Comparison of ENCODE assay signal across 10 cellular contexts in the genomic region with DNA sequence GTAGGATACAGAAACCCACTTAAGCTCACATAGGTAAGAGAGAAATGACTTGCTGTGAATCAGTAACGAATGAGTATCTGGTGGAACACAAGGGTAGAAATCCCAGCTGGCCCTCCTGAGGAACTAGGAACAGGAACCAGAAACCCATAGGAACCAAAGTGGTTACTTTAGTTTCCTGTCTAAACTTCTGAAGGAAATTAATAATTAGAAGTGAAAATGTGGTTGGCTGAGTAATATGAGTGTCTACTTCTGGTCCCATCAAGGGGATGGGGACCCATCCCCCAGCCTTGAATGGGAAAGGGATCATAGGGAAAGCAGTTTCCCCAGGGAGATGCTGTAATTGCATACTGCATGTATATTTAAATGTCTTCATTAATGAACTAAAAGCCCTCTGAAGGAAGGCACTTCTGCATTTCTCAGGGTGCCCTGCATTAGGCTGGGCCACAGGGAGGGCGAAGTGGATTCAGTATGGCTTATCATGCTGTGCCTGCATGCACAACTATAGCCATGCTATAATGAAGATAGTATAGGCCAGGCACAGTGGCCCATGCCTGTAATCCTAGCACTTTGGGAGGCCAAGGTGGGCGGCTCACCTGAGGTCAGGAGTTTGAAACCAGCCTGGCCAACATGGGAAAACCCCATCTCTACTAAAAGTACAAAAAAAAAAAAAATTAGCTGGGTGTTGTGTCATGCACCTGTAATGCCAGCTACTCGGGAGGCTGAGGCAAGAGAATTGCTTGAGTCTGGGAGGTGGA. TPM values are rescaled to one million over a fixed set of nuclear protein-coding genes. Genes with fewer than 3 reads are reported as not detected.
DNase-seq lines count a peak whose midpoint lies in the region; ATAC-seq, FAIRE-seq and TF ChIP-seq lines count a peak whose summit lies in the region.
"Had no signal": no experiment of that assay in that cellular context is flagged by ENCODE, and none has a peak within 500 bp of the region (broad histone marks: within the 10 kb centered on the region; RNA-seq: fewer than 3 reads in every experiment).

No MANE protein-coding gene starts in this region.

- peak; percentile 57 for ATAC-seq in GM19438 (IDR thresholded peaks at IDR 0.05; ENCODE audit: low read depth, unreplicated experiment)
- peak; percentile 77 for ATAC-seq in HG03354 (IDR thresholded peaks at IDR 0.05; ENCODE audit: poor library complexity, severe bottlenecking, unreplicated experiment)
- peak; percentile 86 for ATAC-seq in activated T-helper 17 cell treated with anti-CD3 and anti-CD28 coated beads, Interleukin-2, amount 50 U/mL, for 72 hours (replicated peaks)
- no peak for ATAC-seq in gastrocnemius medialis
- ATAC-seq in GM21360 (IDR thresholded peaks at IDR 0.05; ENCODE audit: unreplicated experiment): no peak

- FAIRE-seq in H54 (lab: Jason Lieb, UNC): no peak

- H3K9me3 Mint-ChIP-seq in activated T-helper 17 cell treated with anti-CD3 and anti-CD28 coated beads, Interleukin-2, amount 50 U/mL, for 72 hours: no peaks in the 10 kb centered on the region
- H3K9me3 Mint-ChIP-seq in neural progenitor cell: no peaks in the 10 kb centered on the region
- H3K9me3 Mint-ChIP-seq: dendritic cell treated with granulocyte-macrophage colony-stimulating factor and Interleukin-4, amounts not matched to agents 40 ng/mL and 50 ng/mL, for 4 days had no signal

- peaks cover 2% of the 10 kb centered on the region for H3K36me3 Mint-ChIP-seq in activated T-helper 17 cell treated with anti-CD3 and anti-CD28 coated beads, Interleukin-2, amount 50 U/mL, for 72 hours (ENCODE audit: low read depth)
- peaks cover 4% of the 10 kb centered on the region for H3K36me3 Mint-ChIP-seq in neural progenitor cell

- no peak overlapping the region for H3K27ac ChIP-seq in gastrocnemius medialis
- H3K27ac ChIP-seq in neural progenitor cell: no peak overlapping the region
- H3K27ac ChIP-seq: thoracic aorta had no signal

- H4K20me1 ChIP-seq in neural progenitor cell (ENCODE audit: low read depth): no peaks in the 10 kb centered on the region

- H3K27me3 Mint-ChIP-seq in activated T-helper 17 cell treated with anti-CD3 and anti-CD28 coated beads, Interleukin-2, amount 50 U/mL, for 72 hours: no peaks in the 10 kb centered on the region
- H3K27me3 Mint-ChIP-seq in neural progenitor cell (ENCODE audit: insufficient read depth, low read depth): peaks cover 3% of the 10 kb centered on the region

- H3K4me3 ChIP-seq in gastrocnemius medialis (no peak overlapping the region), neural progenitor cell (no peak overlapping the region)
- H3K4me3 ChIP-seq: thoracic aorta had no signal

- DNase-seq in GDM1 (lab: John Stamatoyannopoulos, UW) (peak; percentile 51), gastrocnemius medialis (no peak), neural progenitor cell (ENCODE audit: low spot score) (no peak), H54 (ENCODE audit: insufficient read length, low spot score) (no peak)

- TF ChIP-seq POLR2A in gastrocnemius medialis (IDR thresholded peaks at IDR 0.05) (no peak), H54 (IDR thresholded peaks at IDR 0.05; ENCODE audit: low read depth, low read length) (no peak)

- peak overlapping the region; percentile 65 for H3K27ac Mint-ChIP-seq in activated T-helper 17 cell treated with anti-CD3 and anti-CD28 coated beads, Interleukin-2, amount 50 U/mL, for 72 hours
- H3K27ac Mint-ChIP-seq in neural progenitor cell: no peak overlapping the region
- H3K27ac Mint-ChIP-seq: dendritic cell treated with granulocyte-macrophage colony-stimulating factor and Interleukin-4, amounts not matched to agents 40 ng/mL and 50 ng/mL, for 4 days had no signal

- no peaks in the 10 kb centered on the region for H3F3A ChIP-seq in neural progenitor cell (ENCODE audit: low read depth)

- H3K36me3 ChIP-seq in gastrocnemius medialis (no peaks in the 10 kb centered on the region), neural progenitor cell (no peaks in the 10 kb centered on the region)
- H3K36me3 ChIP-seq: thoracic aorta had no signal

- no peak overlapping the region for H3K9ac ChIP-seq in neural progenitor cell

- H3K4me2 ChIP-seq in neural progenitor cell: no peak overlapping the region

- TF ChIP-seq CTCF in gastrocnemius medialis (IDR thresholded peaks at IDR 0.05 in 4 of 5, conservative IDR thresholded peaks at IDR 0.05 in 1 of 5): no peak
- TF ChIP-seq CTCF in neural progenitor cell (IDR thresholded peaks at IDR 0.05): no peak

- H3K9me3 ChIP-seq in gastrocnemius medialis (no peaks in the 10 kb centered on the region), neural progenitor cell (ENCODE audit: low read depth) (no peaks in the 10 kb centered on the region)
- H3K9me3 ChIP-seq: thoracic aorta had no signal

- in situ Hi-C loops in gastrocnemius medialis (cut with MboI; ENCODE audit: low sequenced_read_pairs in 4 of 4): no loop called here

- peaks cover 28% of the 10 kb centered on the region for H3K4me1 Mint-ChIP-seq in activated T-helper 17 cell treated with anti-CD3 and anti-CD28 coated beads, Interleukin-2, amount 50 U/mL, for 72 hours
- H3K4me1 Mint-ChIP-seq in neural progenitor cell: no peaks in the 10 kb centered on the region

- H2AFZ ChIP-seq in neural progenitor cell (replicated peaks): no peak overlapping the region

- H3K79me2 ChIP-seq in neural progenitor cell (ENCODE audit: low read depth): no peaks in the 10 kb centered on the region

- H3K4me1 ChIP-seq in gastrocnemius medialis: peaks cover 0 to 12% of the 10 kb centered on the region in 2 donors
- H3K4me1 ChIP-seq in neural progenitor cell: no peaks in the 10 kb centered on the region

- H3K4me3 Mint-ChIP-seq in activated T-helper 17 cell treated with anti-CD3 and anti-CD28 coated beads, Interleukin-2, amount 50 U/mL, for 72 hours: peak overlapping the region; percentile 45
- no peak overlapping the region for H3K4me3 Mint-ChIP-seq in neural progenitor cell
- H3K4me3 Mint-ChIP-seq: dendritic cell treated with granulocyte-macrophage colony-stimulating factor and Interleukin-4, amounts not matched to agents 40 ng/mL and 50 ng/mL, for 4 days had no signal

- intact Hi-C loops in gastrocnemius medialis (cut with DNase I; ENCODE audit: low total_unique reads): no loop called here

- H3K27me3 ChIP-seq in gastrocnemius medialis (no peaks in the 10 kb centered on the region), neural progenitor cell (no peaks in the 10 kb centered on the region)

RNA-seq across cellular contexts. Expression of a gene that starts 45.6 kb away (rescaled TPM):
- total RNA-seq in activated T-helper 17 cell treated with anti-CD3 and anti-CD28 coated beads, Interleukin-2, amount 50 U/mL, for 72 hours: 100 to 1,000 TPM in 1 of 2 donors, 10 to 100 TPM in 1; 93.9 to 152 TPM
- total RNA-seq in gastrocnemius medialis (10 to 100 TPM; 18.5 to 50.1 (median 26.3) TPM), neural progenitor cell (ENCODE audit: low replicate concordance) (67.9 and 108 TPM in 2 replicates)

Comparison
In these comparisons a context has a peak if more than half of its experiments do, and no peak if none do; other contexts are left out.
1. ATAC-seq: peak in GM19438 (single experiment), HG03354 (single experiment) and activated T-helper 17 cell treated with anti-CD3 and anti-CD28 coated beads, Interleukin-2, amount 50 U/mL, for 72 hours (single experiment); none in gastrocnemius medialis (0 of 2) and GM21360 (single experiment).